Comparison of ENCODE assay signal across 15 cellular contexts in the genomic region with DNA sequence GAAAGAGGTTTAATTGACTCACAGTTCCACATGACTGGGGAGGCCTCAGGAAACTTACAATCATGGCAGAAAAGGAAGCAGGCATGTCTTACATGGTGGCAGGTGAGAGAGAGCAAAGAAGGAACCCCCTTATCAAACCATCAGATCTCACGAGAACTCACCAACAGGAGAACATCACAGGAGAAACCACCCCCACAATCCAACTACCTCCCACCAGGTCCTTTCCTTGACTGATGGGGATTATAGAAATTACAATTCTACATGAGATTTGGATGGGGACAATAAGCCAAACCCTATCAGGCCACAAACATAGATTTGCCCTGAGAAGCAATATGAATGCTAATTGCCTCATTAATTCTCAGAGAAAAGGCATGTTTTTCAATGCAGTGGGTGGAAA.
DNase-seq lines count a peak whose midpoint lies in the region; TF ChIP-seq lines count a peak whose summit lies in the region.
"Had no signal": no experiment of that assay in that cellular context is flagged by ENCODE, and none has a peak within 500 bp of the region (broad histone marks: within the 10 kb centered on the region; RNA-seq: fewer than 3 reads in every experiment).

No MANE protein-coding gene starts in this region.

- H2AFZ ChIP-seq in neural progenitor cell (replicated peaks): no peak overlapping the region
- H2AFZ ChIP-seq in PC-9: no peak overlapping the region

- H3K27me3 ChIP-seq in neural progenitor cell (no peaks in the 10 kb centered on the region), PC-9 (ENCODE audit: insufficient read depth, low read depth) (no peaks in the 10 kb centered on the region)

- no peaks in the 10 kb centered on the region for H3K9me2 ChIP-seq in PC-9 (ENCODE audit: insufficient read depth)

- H3K36me3 Mint-ChIP-seq in brain (no peaks in the 10 kb centered on the region), neural progenitor cell (no peaks in the 10 kb centered on the region)
- H3K36me3 Mint-ChIP-seq: CD4-positive, alpha-beta memory T cell had no signal

- in situ Hi-C loops in KBM-7 (cut with MboI; ENCODE audit: low pct_unique_long_range_greater_than_20kb, low sequenced_read_pairs): no loop called here

- TF ChIP-seq CTCF in brain (conservative IDR thresholded peaks at IDR 0.05) (no peak), neural progenitor cell (IDR thresholded peaks at IDR 0.05) (no peak), PC-9 (conservative IDR thresholded peaks at IDR 0.05) (no peak)

- H4K20me1 ChIP-seq in neural progenitor cell (ENCODE audit: low read depth) (no peaks in the 10 kb centered on the region), PC-9 (ENCODE audit: insufficient read depth) (no peaks in the 10 kb centered on the region)

- H3K9me3 Mint-ChIP-seq in brain: peaks cover 0 to 5% (median 0%) of the 10 kb centered on the region in 5 experiments
- H3K9me3 Mint-ChIP-seq in neural progenitor cell: no peaks in the 10 kb centered on the region
- H3K9me3 Mint-ChIP-seq: CD4-positive, alpha-beta memory T cell; HFFc6 had no signal

- H3K79me2 ChIP-seq in neural progenitor cell (ENCODE audit: low read depth): no peaks in the 10 kb centered on the region
- H3K79me2 ChIP-seq in PC-9 (ENCODE audit: low read depth): no peaks in the 10 kb centered on the region

- H3K4me1 ChIP-seq in neural progenitor cell (peaks cover 28% of the 10 kb centered on the region), PC-9 (replicated peaks; ENCODE audit: insufficient read depth) (no peaks in the 10 kb centered on the region)

- H3K27ac ChIP-seq in neural progenitor cell: no peak overlapping the region
- H3K27ac ChIP-seq in PC-9: no peak overlapping the region

- CTCF ChIA-PET in PC-9 (lab: Charles Lee): no interaction called here

- H3K27me3 Mint-ChIP-seq in brain (peaks cover 4% of the 10 kb centered on the region), neural progenitor cell (ENCODE audit: insufficient read depth, low read depth) (peaks cover 3% of the 10 kb centered on the region)

- no peak overlapping the region for H3K9ac ChIP-seq in neural progenitor cell

- DNase-seq in Jurkat, Clone E6-1 (ENCODE audit: low read depth, low spot score): peak; percentile 11
- peak; percentile 16 for DNase-seq in KBM-7
- DNase-seq in neural progenitor cell (ENCODE audit: low spot score): no peak
- no peak for DNase-seq in NCI-H146 (lab: John Stamatoyannopoulos, UW)
- no peak for DNase-seq in PC-9
- DNase-seq in SHP77 treated with DMSO at 0.1 percent for 48 hours (lab: John Stamatoyannopoulos, UW): no peak
- DNase-seq: C1 segment of cervical spinal cord; CD4-positive, alpha-beta memory T cell; COR-L47; DMS153; DND-41; GOT3; HFFc6 had no signal

- intact Hi-C loops in PC-9 (cut with micrococcal nuclease; ENCODE audit: unreplicated experiment): no loop called here

- H3K4me1 Mint-ChIP-seq in brain (peaks cover 62% of the 10 kb centered on the region), neural progenitor cell (peaks cover 57% of the 10 kb centered on the region)
- H3K4me1 Mint-ChIP-seq: CD4-positive, alpha-beta memory T cell had no signal

- H3K4me2 ChIP-seq in neural progenitor cell (no peak overlapping the region), PC-9 (no peak overlapping the region)

- H3K9me3 ChIP-seq in neural progenitor cell (ENCODE audit: low read depth): no peaks in the 10 kb centered on the region
- H3K9me3 ChIP-seq in PC-9 (ENCODE audit: insufficient read depth, low read depth): no peaks in the 10 kb centered on the region
- H3K9me3 ChIP-seq: HAP-1 had no signal

- H3K4me3 ChIP-seq in Jurkat, Clone E6-1 (ENCODE audit: low read length): no peak overlapping the region
- H3K4me3 ChIP-seq in neural progenitor cell (no peak overlapping the region), PC-9 (no peak overlapping the region)
- H3K4me3 ChIP-seq: HAP-1 had no signal

- H3K4me3 Mint-ChIP-seq in brain: no peak overlapping the region
- no peak overlapping the region for H3K4me3 Mint-ChIP-seq in neural progenitor cell
- H3K4me3 Mint-ChIP-seq: CD4-positive, alpha-beta memory T cell; HFFc6 had no signal

- no TSS peak for BruUV-seq in PC-9 (replicated peaks; lab: Mats Ljungman, UMichigan)

- POLR2A ChIA-PET in PC-9 (lab: Charles Lee; ENCODE audit: unreplicated experiment): no interaction called here

- H3K27ac Mint-ChIP-seq in brain (peak overlapping the region; percentile 17 to 51 (median 37)), neural progenitor cell (peak overlapping the region; percentile 13)
- H3K27ac Mint-ChIP-seq: CD4-positive, alpha-beta memory T cell; HFFc6 had no signal

- H3F3A ChIP-seq in neural progenitor cell (ENCODE audit: low read depth) (no peaks in the 10 kb centered on the region), PC-9 (ENCODE audit: insufficient read depth, low read depth) (no peaks in the 10 kb centered on the region)

- H3K36me3 ChIP-seq in neural progenitor cell: no peaks in the 10 kb centered on the region
- H3K36me3 ChIP-seq in PC-9 (ENCODE audit: low read depth): no peaks in the 10 kb centered on the region
- H3K36me3 ChIP-seq: HAP-1 had no signal

Comparison
In these comparisons a context has a peak if more than half of its experiments do, and no peak if none do; other contexts are left out.
1. DNase-seq: peak in Jurkat, Clone E6-1 (single experiment) and KBM-7 (single experiment); none in neural progenitor cell (single experiment), NCI-H146 (single experiment), PC-9 (0 of 2) and SHP77 treated with DMSO at 0.1 percent for 48 hours (single experiment).